Comparison of ENCODE assay signal across 9 cellular contexts in the genomic region with DNA sequence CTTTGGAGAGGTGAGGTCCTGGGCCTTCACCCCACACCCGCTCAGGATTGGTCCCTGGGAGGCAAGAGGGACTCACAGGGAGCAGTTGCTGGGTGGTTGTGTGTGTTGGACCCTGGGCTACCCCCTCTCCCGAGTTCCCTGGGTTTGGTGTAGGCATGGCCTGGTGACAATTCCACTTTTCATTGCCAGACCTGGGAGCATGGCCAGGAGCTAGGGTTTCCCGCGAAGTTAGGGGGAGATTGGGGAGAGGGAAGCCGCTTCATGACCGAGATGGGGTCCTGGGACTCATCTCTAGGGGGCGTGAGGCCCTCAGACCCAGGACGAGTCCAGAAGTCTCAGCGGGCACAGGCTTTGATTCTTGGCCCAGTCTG. TPM values are rescaled to one million over a fixed set of nuclear protein-coding genes. Genes with fewer than 3 reads are reported as not detected.
A peak's percentile ranks its signal among the peaks of the same experiment; 100 is the strongest.
DNase-seq lines count a peak whose midpoint lies in the region; FAIRE-seq and TF ChIP-seq lines count a peak whose summit lies in the region.
"Had no signal": no experiment of that assay in that cellular context is flagged by ENCODE, and none has a peak within 500 bp of the region (broad histone marks: within the 10 kb centered on the region; RNA-seq: fewer than 3 reads in every experiment).

No MANE protein-coding gene starts in this region.

- TF ChIP-seq RAD21 in H1 (IDR thresholded peaks at IDR 0.05 in 1 of 2, conservative IDR thresholded peaks at IDR 0.05 in 1 of 2; ENCODE audit: low read depth in 2 of 2, low read length in 2 of 2), result peak; percentile 26 to 39; a peak in 2 of 4 replicates

- H3K18ac ChIP-seq in H1 (ENCODE audit: extremely low read depth, low read length), result peak overlapping the region; percentile 87

- H3K27me3 ChIP-seq in H1 (replicated peaks in 1 of 4; ENCODE audit: control insufficient read depth in 3 of 4, extremely low read depth in 1 of 4, insufficient read depth in 3 of 4, low read length in 3 of 4) (peaks cover 0 to 6% (median 2%) of the 10 kb centered on the region in 4 experiments; a peak in 3 of 7 replicates), neural progenitor cell (peaks cover 38% of the 10 kb centered on the region)

- WGBS in H1 (ENCODE audit: extremely low coverage in 1 of 2, insufficient coverage in 1 of 2, insufficient read length in 1 of 2, insufficient replicate concordance in 2 of 2, low coverage in 1 of 2, low lambda C conversion rate in 2 of 2, missing lambda C conversion rate in 1 of 2), 2 experiments, result 14% methylated on average over 9 of the region's 9 CpGs; no CpG with 5 or more reads in 1 of the 2 experiments

- TF ChIP-seq EP300 in H1 (IDR thresholded peaks at IDR 0.05; ENCODE audit: borderline replicate concordance in 1 of 2, low read depth in 2 of 2, low read length in 2 of 2), result no peak

- peaks cover 0 to 6% (median 0%) of the 10 kb centered on the region in 7 donors for H3K9me3 Mint-ChIP-seq in CD14-positive monocyte
- no peaks in the 10 kb centered on the region for H3K9me3 Mint-ChIP-seq in neural progenitor cell
- no peaks in the 10 kb centered on the region for H3K9me3 Mint-ChIP-seq in activated T-helper 1 cell treated with anti-CD3 and anti-CD28 coated beads, Interleukin-12 subunit alpha, Interleukin-12 subunit beta, Interleukin-2, Interleukin-4 antibody, amounts not matched to agents 30 ng/mL and 10 ng/mL and 1 ng/mL, durations not matched to agents 14 hours and 24 hours and 36 hours

- intact Hi-C loops in CD14-positive monocyte (cut with micrococcal nuclease), result no loop called here
- intact Hi-C loops in activated T-helper 1 cell treated with anti-CD3 and anti-CD28 coated beads, Interleukin-12 subunit alpha, Interleukin-12 subunit beta, Interleukin-2, Interleukin-4 antibody, amounts not matched to agents 30 ng/mL and 10 ng/mL and 1 ng/mL, durations not matched to agents 14 hours and 24 hours and 36 hours (cut with micrococcal nuclease), result loop anchor here (5.0 kb wide), 1 partner anchor 138 kb away; no protein-coding TSS in a partner anchor

- TF ChIP-seq POLR2A in H1 (IDR thresholded peaks at IDR 0.05; ENCODE audit: control extremely low read depth in 1 of 2, low read depth in 2 of 2, low read length in 2 of 2), result no peak

- H3K36me3 ChIP-seq in KOPT-K1 (ENCODE audit: insufficient read depth, low read length), result no peaks in the 10 kb centered on the region
- no peaks in the 10 kb centered on the region for H3K36me3 ChIP-seq in H1 (ENCODE audit: control insufficient read depth in 2 of 4, insufficient read depth in 4 of 4, low read length in 3 of 4)
- H3K36me3 ChIP-seq in neural progenitor cell, result no peaks in the 10 kb centered on the region

- H3K27me3 Mint-ChIP-seq in CD14-positive monocyte (ENCODE audit: low read depth in 3 of 3) (peaks cover 30 to 52% (median 37%) of the 10 kb centered on the region in 3 donors), neural progenitor cell (ENCODE audit: insufficient read depth, low read depth) (peaks cover 10% of the 10 kb centered on the region)
- peaks cover 55% of the 10 kb centered on the region for H3K27me3 Mint-ChIP-seq in activated T-helper 1 cell treated with anti-CD3 and anti-CD28 coated beads, Interleukin-12 subunit alpha, Interleukin-12 subunit beta, Interleukin-2, Interleukin-4 antibody, amounts not matched to agents 30 ng/mL and 10 ng/mL and 1 ng/mL, durations not matched to agents 14 hours and 24 hours and 36 hours (ENCODE audit: insufficient read depth)

- H2AFZ ChIP-seq in H1 (ENCODE audit: low read length) (peak overlapping the region; percentile 37; the same call in 1 of the 2 replicates), neural progenitor cell (replicated peaks) (peak overlapping the region; percentile 100)

- H3K4ac ChIP-seq in H1 (replicated peaks; ENCODE audit: insufficient read length, low read depth, low read length), result no peak overlapping the region

- no peak for FAIRE-seq in H1 (lab: Jason Lieb, UNC)

- no peak overlapping the region for H4K5ac ChIP-seq in H1 (ENCODE audit: insufficient read length, low read depth, low read length)

- H3K4me3 ChIP-seq in H1 (ENCODE audit: extremely low read depth in 1 of 4, insufficient read depth in 2 of 4, low read depth in 3 of 4, low read length in 4 of 4) (peak overlapping the region; percentile 64 to 84 (median 70)), neural progenitor cell (peak overlapping the region; percentile 91)

- TF ChIP-seq CTCF in CD14-positive monocyte (IDR thresholded peaks at IDR 0.05) (no peak), H1 (IDR thresholded peaks at IDR 0.05; ENCODE audit: control extremely low read depth in 1 of 3, insufficient read depth in 1 of 3, low read depth in 1 of 3, low read length in 3 of 3) (peak; percentile 45 to 49 (median 45)), neural progenitor cell (IDR thresholded peaks at IDR 0.05) (peak; percentile 52)

- no peak overlapping the region for H2BK120ac ChIP-seq in H1 (replicated peaks; ENCODE audit: low read depth, low read length)

- POLR2A ChIA-PET in H1 (lab: Charles Lee; ENCODE audit: partially characterized antibody), result interaction anchor here (0.6 to 2.0 kb wide), 6 partner anchors 9 to 115 kb away, joined by 3 to 7 read pairs (median 4); no protein-coding TSS in a partner anchor

- H3K56ac ChIP-seq in H1 (replicated peaks; ENCODE audit: insufficient read length, low read depth, low read length), result no peak overlapping the region

- H3K4me1 Mint-ChIP-seq in CD14-positive monocyte, result peaks cover 24% of the 10 kb centered on the region
- H3K4me1 Mint-ChIP-seq in neural progenitor cell, result peaks cover 28% of the 10 kb centered on the region
- peaks cover 49% of the 10 kb centered on the region for H3K4me1 Mint-ChIP-seq in activated T-helper 1 cell treated with anti-CD3 and anti-CD28 coated beads, Interleukin-12 subunit alpha, Interleukin-12 subunit beta, Interleukin-2, Interleukin-4 antibody, amounts not matched to agents 30 ng/mL and 10 ng/mL and 1 ng/mL, durations not matched to agents 14 hours and 24 hours and 36 hours (ENCODE audit: low read depth)

- H3K4me1 ChIP-seq in H1 (replicated peaks in 1 of 4; ENCODE audit: control insufficient read depth in 3 of 4, insufficient read depth in 4 of 4, low read length in 3 of 4), result peaks cover 9 to 22% (median 18%) of the 10 kb centered on the region in 4 experiments
- H3K4me1 ChIP-seq in neural progenitor cell, result peaks cover 15% of the 10 kb centered on the region

- no peak overlapping the region for H3K23ac ChIP-seq in H1 (ENCODE audit: insufficient read length)

- peak overlapping the region; percentile 44 for H4K91ac ChIP-seq in H1 (replicated peaks; ENCODE audit: insufficient read length, low read length)

- no peak overlapping the region for H2AK5ac ChIP-seq in H1 (ENCODE audit: low read depth, low read length)

- H4K20me1 ChIP-seq in H1 (replicated peaks in 1 of 2; ENCODE audit: control insufficient read depth in 1 of 2, insufficient read depth in 2 of 2, low read length in 2 of 2) (peaks cover 0 to 7% of the 10 kb centered on the region in 2 experiments), neural progenitor cell (ENCODE audit: low read depth) (no peaks in the 10 kb centered on the region)

- H3K27ac Mint-ChIP-seq in CD14-positive monocyte (no peak overlapping the region), neural progenitor cell (no peak overlapping the region)
- H3K27ac Mint-ChIP-seq in activated T-helper 1 cell treated with anti-CD3 and anti-CD28 coated beads, Interleukin-12 subunit alpha, Interleukin-12 subunit beta, Interleukin-2, Interleukin-4 antibody, amounts not matched to agents 30 ng/mL and 10 ng/mL and 1 ng/mL, durations not matched to agents 14 hours and 24 hours and 36 hours, result no peak overlapping the region

- no peak for DNase-seq in CD14-positive monocyte (ENCODE audit: low spot score)
- DNase-seq in H1 (ENCODE audit: low read depth in 1 of 2, low spot score in 2 of 2), result peak in 1 of 2 experiments; percentile 79
- DNase-seq in neural progenitor cell (ENCODE audit: low spot score), result peak; percentile 41
- DNase-seq in activated T-helper 1 cell treated with anti-CD3 and anti-CD28 coated beads, Interleukin-12 subunit alpha, Interleukin-12 subunit beta, Interleukin-2, Interleukin-4 antibody, amounts not matched to agents 30 ng/mL and 10 ng/mL and 1 ng/mL, durations not matched to agents 14 hours and 24 hours and 36 hours (ENCODE audit: low spot score), result no peak
- DNase-seq in NCI-H2029 (lab: John Stamatoyannopoulos, UW), result no peak
- no peak for DNase-seq in NCI-H2196 (lab: John Stamatoyannopoulos, UW; ENCODE audit: unreplicated experiment)
- DNase-seq in effector CD8-positive, alpha-beta T cell (lab: John Stamatoyannopoulos, UW), result no peak
- DNase-seq: NCI-H2107 had no signal

- no peaks in the 10 kb centered on the region for H3K36me3 Mint-ChIP-seq in CD14-positive monocyte
- no peaks in the 10 kb centered on the region for H3K36me3 Mint-ChIP-seq in neural progenitor cell
- no peaks in the 10 kb centered on the region for H3K36me3 Mint-ChIP-seq in activated T-helper 1 cell treated with anti-CD3 and anti-CD28 coated beads, Interleukin-12 subunit alpha, Interleukin-12 subunit beta, Interleukin-2, Interleukin-4 antibody, amounts not matched to agents 30 ng/mL and 10 ng/mL and 1 ng/mL, durations not matched to agents 14 hours and 24 hours and 36 hours (ENCODE audit: low read depth)

- H3K27ac ChIP-seq in KOPT-K1 (ENCODE audit: low read depth, low read length, poor library complexity, severe bottlenecking) (peak overlapping the region; percentile 26), H1 (ENCODE audit: low read depth, low read length) (no peak overlapping the region), neural progenitor cell (no peak overlapping the region)

- no peak overlapping the region for H2BK15ac ChIP-seq in H1 (ENCODE audit: low read length)

- no peak overlapping the region for H3K14ac ChIP-seq in H1 (ENCODE audit: insufficient read length)

- peaks cover 17% of the 10 kb centered on the region; the same call in 1 of the 2 replicates for H3K23me2 ChIP-seq in H1 (ENCODE audit: low read depth, low read length)

- H3K79me1 ChIP-seq in H1 (ENCODE audit: low read depth, low read length), result peaks cover 4% of the 10 kb centered on the region

- H3K4me2 ChIP-seq in H1 (ENCODE audit: insufficient read depth in 1 of 2, low read depth in 2 of 2, low read length in 2 of 2), result peak overlapping the region; percentile 72 to 94
- H3K4me2 ChIP-seq in neural progenitor cell, result peak overlapping the region; percentile 99

- H3F3A ChIP-seq in neural progenitor cell (ENCODE audit: low read depth), result peaks cover 14% of the 10 kb centered on the region

- peak overlapping the region in 3 of 4 experiments; percentile 38 to 65 (median 52); a peak in 5 of 7 replicates for H3K9ac ChIP-seq in H1 (replicated peaks in 1 of 4; ENCODE audit: extremely low read depth in 1 of 4, low read depth in 3 of 4, low read length in 3 of 4)
- peak overlapping the region; percentile 39 for H3K9ac ChIP-seq in neural progenitor cell

- H3K79me2 ChIP-seq in H1 (ENCODE audit: control insufficient read depth in 1 of 2, insufficient read depth in 2 of 2, low read length in 2 of 2), result peaks cover 0 to 25% of the 10 kb centered on the region in 2 experiments; a peak in 3 of 4 replicates
- H3K79me2 ChIP-seq in neural progenitor cell (ENCODE audit: low read depth), result peaks cover 15% of the 10 kb centered on the region

- no peak overlapping the region for H2BK12ac ChIP-seq in H1 (ENCODE audit: low read depth, low read length)

- peak overlapping the region; percentile 52; the same call in 1 of the 2 replicates for H2BK5ac ChIP-seq in H1 (ENCODE audit: low read depth, low read length)

- CTCF ChIA-PET in H1 (lab: Charles Lee; ENCODE audit: partially characterized antibody), result interaction anchor here (0.6 to 43.0 kb wide), 15 partner anchors 9 to 92 kb away, joined by 3 to 908 read pairs (median 6); no protein-coding TSS in a partner anchor

- 0 out of 2 replicates have a peak overlapping the region, but pooled peaks have one; percentile 34 for H2BK20ac ChIP-seq in H1 (ENCODE audit: low read length)

- peak overlapping the region; percentile 35; the same call in 1 of the 2 replicates for H4K8ac ChIP-seq in H1 (ENCODE audit: extremely low read depth, insufficient read depth, low read length)

- peak overlapping the region; percentile 52 to 67 for H3K4me3 Mint-ChIP-seq in CD14-positive monocyte
- peak overlapping the region; percentile 86 for H3K4me3 Mint-ChIP-seq in neural progenitor cell
- no peak overlapping the region for H3K4me3 Mint-ChIP-seq in activated T-helper 1 cell treated with anti-CD3 and anti-CD28 coated beads, Interleukin-12 subunit alpha, Interleukin-12 subunit beta, Interleukin-2, Interleukin-4 antibody, amounts not matched to agents 30 ng/mL and 10 ng/mL and 1 ng/mL, durations not matched to agents 14 hours and 24 hours and 36 hours

- H3K9me3 ChIP-seq in KOPT-K1 (ENCODE audit: insufficient read depth, low read length, poor library complexity, severe bottlenecking) (no peaks in the 10 kb centered on the region), H1 (ENCODE audit: insufficient read depth in 2 of 2, low read depth in 1 of 2, low read length in 1 of 2) (no peaks in the 10 kb centered on the region), neural progenitor cell (ENCODE audit: low read depth) (no peaks in the 10 kb centered on the region)

RNA-seq across cellular contexts. Expression of gene PALD1, which starts 0.6 kb away (rescaled TPM):
- polyA plus RNA-seq in CD14-positive monocyte (under 1 TPM in 1 of 2 donors, not detected in 1; 0.04 TPM), H1 (2011; rRNA removed) (13.3 and 23.2 TPM in 2 replicates)
- 31.8 and 32.8 TPM in 2 replicates for total RNA-seq in H1 (2021; fragmentation: NEBNext Ultra II Directional; extraction: Animal tissue kit (Norgen Biotek cat#: 25700))
- 20.2 TPM for polyA plus RNA-seq in H1 (2011; cell fraction: cytosol; rRNA removed)
- polyA plus RNA-seq in H1 (2011; cell fraction: nucleus; rRNA removed), result 40.0 TPM
- 16.7 to 24.5 TPM (median 21.7 TPM) in 4 replicates for polyA plus RNA-seq in H1 (2012, experiment 1 of 2)
- 17.2 TPM for polyA plus RNA-seq in H1 (2012, experiment 2 of 2)
- 14.7 TPM for polyA plus RNA-seq in H1 (2013, experiment 1 of 2)
- 15.6 TPM for polyA plus RNA-seq in H1 (2013, experiment 2 of 2)
- polyA minus RNA-seq in H1 (2011; rRNA and poly(A)+ RNA removed), result 15.4 and 21.3 TPM in 2 replicates
- 16.5 TPM for polyA minus RNA-seq in H1 (2011; cell fraction: cytosol; rRNA and poly(A)+ RNA removed)
- 13.8 TPM for polyA minus RNA-seq in H1 (2011; cell fraction: nucleus; rRNA and poly(A)+ RNA removed)
- 9.6 and 20.4 TPM in 2 replicates for total RNA-seq in neural progenitor cell (ENCODE audit: low replicate concordance)
- 0.83 and 0.88 TPM in 2 replicates for total RNA-seq in activated T-helper 1 cell treated with anti-CD3 and anti-CD28 coated beads, Interleukin-12 subunit alpha, Interleukin-12 subunit beta, Interleukin-2, Interleukin-4 antibody, amounts not matched to agents 30 ng/mL and 10 ng/mL and 1 ng/mL, durations not matched to agents 14 hours and 24 hours and 36 hours

RNA-seq across cellular contexts. Expression of gene NODAL, which starts 37.7 kb away (rescaled TPM):
- not detected for polyA plus RNA-seq in CD14-positive monocyte
- 6.3 and 7.3 TPM in 2 replicates for total RNA-seq in H1 (2021; fragmentation: NEBNext Ultra II Directional; extraction: Animal tissue kit (Norgen Biotek cat#: 25700))
- 2.0 and 5.0 TPM in 2 replicates for polyA plus RNA-seq in H1 (2011; rRNA removed)
- polyA plus RNA-seq in H1 (2011; cell fraction: cytosol; rRNA removed), result 4.8 TPM
- polyA plus RNA-seq in H1 (2011; cell fraction: nucleus; rRNA removed), result 3.7 TPM
- polyA plus RNA-seq in H1 (2012, experiment 1 of 2), result 2.3 to 2.6 TPM (median 2.5 TPM) in 4 replicates
- 2.1 TPM for polyA plus RNA-seq in H1 (2012, experiment 2 of 2)
- polyA plus RNA-seq in H1 (2013, experiment 1 of 2), result 25.4 TPM
- 29.4 TPM for polyA plus RNA-seq in H1 (2013, experiment 2 of 2)
- polyA minus RNA-seq in H1 (2011; rRNA and poly(A)+ RNA removed), result 2.7 and 6.4 TPM in 2 replicates
- 2.6 TPM for polyA minus RNA-seq in H1 (2011; cell fraction: cytosol; rRNA and poly(A)+ RNA removed)
- polyA minus RNA-seq in H1 (2011; cell fraction: nucleus; rRNA and poly(A)+ RNA removed), result 1.2 TPM
- not detected in 2 replicates for total RNA-seq in neural progenitor cell (ENCODE audit: low replicate concordance)
- total RNA-seq in activated T-helper 1 cell treated with anti-CD3 and anti-CD28 coated beads, Interleukin-12 subunit alpha, Interleukin-12 subunit beta, Interleukin-2, Interleukin-4 antibody, amounts not matched to agents 30 ng/mL and 10 ng/mL and 1 ng/mL, durations not matched to agents 14 hours and 24 hours and 36 hours, result not detected in 2 replicates
